In genomic region chr6:84551797-84552196, GRCh38 we compare ENCODE assay signal across 1 cellular context.
TF ChIP-seq lines count a peak whose summit lies in the region.

No MANE protein-coding gene starts in this region.

TF ChIP-seq in K562, 482 proteins besides CTCF, POLR2A, EP300 and RAD21 (continued from another document):
- TF ChIP-seq CHAMP1 (IDR thresholded peaks at IDR 0.05) (no peak), ZKSCAN8 (CRISPR knock-in tag; IDR thresholded peaks at IDR 0.05) (no peak), NCOA2 (IDR thresholded peaks at IDR 0.05; ENCODE audit: partially characterized antibody in 2 of 2) (no peak), SFPQ (IDR thresholded peaks at IDR 0.05; ENCODE audit: low read depth, low read length) (no peak), MGA (IDR thresholded peaks at IDR 0.05) (peak; percentile 82), BRF2 (IDR thresholded peaks at IDR 0.05; ENCODE audit: borderline replicate concordance, insufficient read depth, insufficient read length) (no peak), L3MBTL2 (IDR thresholded peaks at IDR 0.05) (peak; percentile 89)
